9 cellular contexts compared by ENCODE assay signal in genomic region chr17:45296003-45296832, GRCh38. TPM values are rescaled to one million over a fixed set of nuclear protein-coding genes. Genes with fewer than 3 reads are reported as not detected.
DNase-seq lines count a peak whose midpoint lies in the region; TF ChIP-seq lines count a peak whose summit lies in the region.
"Had no signal": no experiment of that assay in that cellular context is flagged by ENCODE, and none has a peak within 500 bp of the region (broad histone marks: within the 10 kb centered on the region; RNA-seq: fewer than 3 reads in every experiment).

No MANE protein-coding gene starts in this region.

- no peak overlapping the region for H3K4me2 ChIP-seq in smooth muscle cell

- TF ChIP-seq CTCF in GM12865 (IDR thresholded peaks at IDR 0.05; ENCODE audit: insufficient read depth, low read depth, low read length, missing control alignments) (no peak), smooth muscle cell (IDR thresholded peaks at IDR 0.05; ENCODE audit: borderline replicate concordance, insufficient read depth, poor library complexity, severe bottlenecking) (no peak)

- H3K27me3 ChIP-seq in smooth muscle cell (ENCODE audit: low read depth), result no peaks in the 10 kb centered on the region

- no peak overlapping the region for H2AFZ ChIP-seq in smooth muscle cell (ENCODE audit: low read depth)

- 94% methylated on average over 7 of the region's 7 CpGs for WGBS in smooth muscle cell (ENCODE audit: low lambda C conversion rate)

- no peaks in the 10 kb centered on the region for H3K9me3 ChIP-seq in smooth muscle cell (replicated peaks; ENCODE audit: low read depth)

- peak overlapping the region; percentile 2 for H3K27ac ChIP-seq in caudate nucleus (ENCODE audit: low read depth, low read length)
- H3K27ac ChIP-seq in smooth muscle cell (ENCODE audit: low read depth), result no peak overlapping the region

- DNase-seq in GM12865 (ENCODE audit: low read depth) (peak; percentile 75), NOMO-1 (lab: John Stamatoyannopoulos, UW; ENCODE audit: unreplicated experiment in 2 of 2) (peak; percentile 84 to 97), caudate nucleus (lab: John Stamatoyannopoulos, UW) (no peak), pons (ENCODE audit: low spot score) (peak; percentile 84), cerebellum (ENCODE audit: low spot score) (no peak), smooth muscle cell (lab: John Stamatoyannopoulos, UW; ENCODE audit: unreplicated experiment) (no peak), ureter (ENCODE audit: low spot score) (no peak), NCI-H748 (lab: John Stamatoyannopoulos, UW; ENCODE audit: unreplicated experiment) (no peak)

- H3F3A ChIP-seq in smooth muscle cell (ENCODE audit: low read depth), result peaks cover 22% of the 10 kb centered on the region

- H4K20me1 ChIP-seq in smooth muscle cell (ENCODE audit: low read depth), result peaks cover 82% of the 10 kb centered on the region

- H3K79me2 ChIP-seq in smooth muscle cell (ENCODE audit: low read depth), result peaks cover 45% of the 10 kb centered on the region

- peaks cover 16% of the 10 kb centered on the region for H3K4me1 ChIP-seq in smooth muscle cell (ENCODE audit: low read depth)

- H3K9ac ChIP-seq in smooth muscle cell (ENCODE audit: low read depth), result no peak overlapping the region

- no peak overlapping the region for H3K4me3 ChIP-seq in GM12865 (ENCODE audit: low read depth, low read length)
- H3K4me3 ChIP-seq in smooth muscle cell, result no peak overlapping the region

- H3K36me3 ChIP-seq in smooth muscle cell (ENCODE audit: low read depth), result no peaks in the 10 kb centered on the region

RNA-seq across cellular contexts. Expression of gene MAP3K14, which starts 20.6 kb away (rescaled TPM):
- 3.5 TPM for total RNA-seq in cerebellum
- total RNA-seq in smooth muscle cell, result 1.5 and 1.7 TPM in 2 replicates
- 1.8 and 2.7 TPM in 2 replicates for polyA plus RNA-seq in smooth muscle cell
- total RNA-seq in ureter, result 18.7 TPM

RNA-seq across cellular contexts. Expression of gene SPATA32, which starts 34.3 kb away (rescaled TPM):
- total RNA-seq in cerebellum, result not detected
- total RNA-seq in smooth muscle cell, result not detected in 2 replicates
- polyA plus RNA-seq in smooth muscle cell, result 0.27 TPM in 1 of 2 replicates, not detected in the other
- not detected for total RNA-seq in ureter
- total RNA-seq: epithelial cell of proximal tubule had no signal

Comparison
In these comparisons a context has a peak if more than half of its experiments do, and no peak if none do; other contexts are left out.
1. DNase-seq: peak in GM12865 (single experiment), NOMO-1 (2 of 2) and pons (single experiment); none in caudate nucleus (0 of 61), cerebellum (single experiment), smooth muscle cell (single experiment), ureter (single experiment) and NCI-H748 (single experiment).